Comparison of ENCODE assay signal across 24 cellular contexts in genomic region chr20:23932256-23932655, GRCh38. TPM values are rescaled to one million over a fixed set of nuclear protein-coding genes. Genes with fewer than 3 reads are reported as not detected.
"Had no signal": no experiment of that assay in that cellular context is flagged by ENCODE, and none has a peak within 500 bp of the region (broad histone marks: within the 10 kb centered on the region; RNA-seq: fewer than 3 reads in every experiment).

No MANE protein-coding gene starts in this region.

- H3K9me3 Mint-ChIP-seq: nephron had no signal

- ATAC-seq: psoas muscle; right cardiac atrium; right lobe of liver; stimulated activated effector memory CD8-positive, alpha-beta T cell treated with anti-CD3 and anti-CD28 coated beads, Interleukin-12 subunit alpha, Interleukin-12 subunit beta, amount 100 ng/mL, for 72 hours; stimulated activated naive B cell treated with anti-CD40 and anti-IgM and Interleukin-4, amounts not matched to agents 10 μg/mL and 1 μg/mL and 100 μg/mL, for 72 hours had no signal

- H3K4me3 Mint-ChIP-seq: nephron; neural progenitor cell; stimulated activated effector memory CD8-positive, alpha-beta T cell treated with anti-CD3 and anti-CD28 coated beads, Interleukin-12 subunit alpha, Interleukin-12 subunit beta, amount 100 ng/mL, for 72 hours; stimulated activated naive B cell treated with anti-CD40 and anti-IgM and Interleukin-4, amounts not matched to agents 10 μg/mL and 1 μg/mL and 100 μg/mL, for 72 hours; stimulated activated naive CD8-positive, alpha-beta T cell treated with anti-CD3 and anti-CD28 coated beads, Interleukin-15, Interleukin-2, amounts not matched to agents 100 ng/mL and 50 ng/mL, for 24 hours had no signal

- H3K27me3 Mint-ChIP-seq: stimulated activated naive CD8-positive, alpha-beta T cell treated with anti-CD3 and anti-CD28 coated beads, Interleukin-15, Interleukin-2, amounts not matched to agents 100 ng/mL and 50 ng/mL, for 24 hours had no signal

- H3K27ac Mint-ChIP-seq: nephron; neural progenitor cell; progenitor cell of endocrine pancreas; stimulated activated effector memory CD8-positive, alpha-beta T cell treated with anti-CD3 and anti-CD28 coated beads, Interleukin-12 subunit alpha, Interleukin-12 subunit beta, amount 100 ng/mL, for 72 hours; stimulated activated naive B cell treated with anti-CD40 and anti-IgM and Interleukin-4, amounts not matched to agents 10 μg/mL and 1 μg/mL and 100 μg/mL, for 72 hours; stimulated activated naive CD8-positive, alpha-beta T cell treated with anti-CD3 and anti-CD28 coated beads, Interleukin-15, Interleukin-2, amounts not matched to agents 100 ng/mL and 50 ng/mL, for 24 hours had no signal

- H3K4me1 Mint-ChIP-seq: nephron; neural progenitor cell; stimulated activated naive B cell treated with anti-CD40 and anti-IgM and Interleukin-4, amounts not matched to agents 10 μg/mL and 1 μg/mL and 100 μg/mL, for 72 hours had no signal

- H3K36me3 Mint-ChIP-seq: neural progenitor cell; stimulated activated effector memory CD8-positive, alpha-beta T cell treated with anti-CD3 and anti-CD28 coated beads, Interleukin-12 subunit alpha, Interleukin-12 subunit beta, amount 100 ng/mL, for 72 hours; stimulated activated naive B cell treated with anti-CD40 and anti-IgM and Interleukin-4, amounts not matched to agents 10 μg/mL and 1 μg/mL and 100 μg/mL, for 72 hours had no signal

- DNase-seq: occipital lobe; ovary; posterior cingulate gyrus; psoas muscle; right cardiac atrium; right lobe of liver; sigmoid colon; small intestine; stimulated activated CD4-positive, alpha-beta T cell treated with anti-CD3 and anti-CD28 coated beads, Interleukin-15, amount 100 ng/mL, for 24 hours; stimulated activated CD4-positive, alpha-beta T cell treated with anti-CD3 and anti-CD28 coated beads, Interleukin-2, amount 100 ng/mL, for 24 hours; stimulated activated CD4-positive, alpha-beta T cell treated with anti-CD3 and anti-CD28 coated beads, Interleukin-2, amount 100 ng/mL, for 48 hours; stimulated activated CD4-positive, alpha-beta T cell treated with anti-CD3 and anti-CD28 coated beads, Interleukin-4, amount 100 ng/mL, for 24 hours; stimulated activated naive B cell treated with anti-CD40 and anti-IgM and Interleukin-4, amounts not matched to agents 10 μg/mL and 1 μg/mL and 100 μg/mL, for 72 hours; stimulated activated naive CD4-positive, alpha-beta T cell treated with Interleukin-2 at 50 U/mL for 16 hours; stomach; thyroid gland; trophoblast cell; upper lobe of left lung had no signal

RNA-seq across cellular contexts. Expression of gene CST5, which starts 52.7 kb away (rescaled TPM):
- polyA plus RNA-seq: neural cell, ovary, psoas muscle, right cardiac atrium, sigmoid colon had no signal

RNA-seq across cellular contexts. Expression of gene GGTLC1, which starts 56.3 kb away (rescaled TPM):
- polyA plus RNA-seq: neural cell, ovary, psoas muscle, right cardiac atrium, sigmoid colon, small intestine, stomach had no signal
